In genomic region chr5:14217587-14217986, GRCh38 we compare ENCODE assay signal across 1 cellular context.
TF ChIP-seq lines count a peak whose summit lies in the region.

No MANE protein-coding gene starts in this region.

TF ChIP-seq in GM23338, 12 proteins besides CTCF, POLR2A, EP300 and RAD21 (continued from another document):
- TF ChIP-seq ZNF462 (CRISPR knock-in tag; IDR thresholded peaks at IDR 0.05) (no peak), POLR2AphosphoS5 (IDR thresholded peaks at IDR 0.05; ENCODE audit: low read depth) (no peak), CREB1 (CRISPR knock-in tag; IDR thresholded peaks at IDR 0.05; ENCODE audit: low read depth) (no peak)
TF ChIP-seq in GM23338: peak in this region for 0.
